8 cellular contexts compared by ENCODE assay signal in the genomic region with DNA sequence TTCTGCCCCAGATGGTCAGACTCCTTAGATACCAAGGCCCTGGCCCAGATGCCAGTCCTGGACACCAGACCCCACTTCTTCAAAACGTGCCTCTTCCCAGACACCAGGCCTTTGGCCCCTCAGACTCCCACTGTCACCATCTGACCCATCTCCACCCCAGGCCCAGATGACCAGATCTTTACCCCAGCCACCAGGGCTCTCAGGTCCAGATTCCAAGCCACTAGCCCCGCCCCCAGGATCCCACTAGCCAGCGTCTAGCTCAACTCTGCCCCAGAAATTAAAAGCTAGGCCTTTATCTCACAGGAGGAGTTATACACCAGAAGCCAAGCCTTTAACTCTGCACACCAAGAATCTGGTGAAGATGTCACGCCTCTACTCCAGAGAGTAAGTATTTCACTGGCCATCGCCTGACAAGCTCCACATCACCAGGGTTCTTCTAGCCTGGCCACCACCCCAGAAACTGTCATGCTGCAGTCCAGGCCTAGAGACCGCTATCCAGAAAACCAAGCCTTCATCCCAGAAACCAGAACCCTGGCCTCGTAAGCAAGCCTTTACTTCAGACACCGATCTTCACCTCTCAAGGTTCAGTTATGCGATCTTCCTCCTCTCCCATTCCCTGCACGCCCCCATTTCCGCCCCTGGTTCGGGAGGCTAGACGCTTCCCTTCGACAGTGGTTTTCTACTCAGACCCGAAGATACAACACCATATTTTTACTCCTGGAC. TPM values are rescaled to one million over a fixed set of nuclear protein-coding genes. Genes with fewer than 3 reads are reported as not detected.
A peak's percentile ranks its signal among the peaks of the same experiment; 100 is the strongest.
DNase-seq lines count a peak whose midpoint lies in the region; ATAC-seq and TF ChIP-seq lines count a peak whose summit lies in the region.

No MANE protein-coding gene starts in this region.

- H3K9ac ChIP-seq in NT2/D1 (ENCODE audit: insufficient read length, low read depth) (peak overlapping the region; percentile 93), neural cell (ENCODE audit: low read length) (peak overlapping the region; percentile 85)

- H3K79me2 ChIP-seq in neural cell (replicated peaks; ENCODE audit: insufficient read depth, low read length), result peaks cover 33% of the 10 kb centered on the region

- H4K20me1 ChIP-seq in neural cell (ENCODE audit: insufficient read depth), result no peaks in the 10 kb centered on the region

- H3K27me3 ChIP-seq in NT2/D1 (ENCODE audit: insufficient read depth, insufficient read length), result peaks cover 4% of the 10 kb centered on the region
- H3K27me3 ChIP-seq in neural cell (ENCODE audit: insufficient read depth, low read depth, low read length), result no peaks in the 10 kb centered on the region

- H3K9me3 ChIP-seq in NT2/D1 (ENCODE audit: insufficient read depth, low read length) (no peaks in the 10 kb centered on the region), neural cell (ENCODE audit: low read length) (no peaks in the 10 kb centered on the region)

- TF ChIP-seq CTCF in C4-2B (conservative IDR thresholded peaks at IDR 0.05) (no peak), neural cell (IDR thresholded peaks at IDR 0.05; ENCODE audit: poor library complexity, severe bottlenecking) (no peak)

- H3K27ac ChIP-seq in C4-2B, result peak overlapping the region; percentile 75
- peak overlapping the region; percentile 65 for H3K27ac ChIP-seq in neural cell (ENCODE audit: low read length)

- H3K4me3 ChIP-seq in NT2/D1 (ENCODE audit: insufficient read length, low read depth), result peak overlapping the region; percentile 96
- peak overlapping the region; percentile 76 for H3K4me3 ChIP-seq in neural cell (ENCODE audit: low read length)

- no peak for TF ChIP-seq EP300 in neural cell (conservative IDR thresholded peaks at IDR 0.05; ENCODE audit: poor library complexity, severe bottlenecking)

- H3K27me3 Mint-ChIP-seq in effector memory CD8-positive, alpha-beta T cell, result no peaks in the 10 kb centered on the region

- peaks cover 65% of the 10 kb centered on the region for H3K36me3 ChIP-seq in NT2/D1 (ENCODE audit: insufficient read depth, insufficient read length, low read length)
- no peaks in the 10 kb centered on the region for H3K36me3 ChIP-seq in neural cell (ENCODE audit: insufficient read depth, low read length)

- TF ChIP-seq RAD21 in neural cell (conservative IDR thresholded peaks at IDR 0.05), result no peak

- no peaks in the 10 kb centered on the region for H3K9me2 ChIP-seq in neural cell (ENCODE audit: insufficient read depth, low read length)

- H3K4me3 Mint-ChIP-seq in effector memory CD8-positive, alpha-beta T cell, result peak overlapping the region; percentile 94 to 95

- peaks cover 28 to 31% of the 10 kb centered on the region in 2 donors for H3K4me1 Mint-ChIP-seq in effector memory CD8-positive, alpha-beta T cell (ENCODE audit: low read depth in 2 of 2)

- no peak overlapping the region for H2AFZ ChIP-seq in neural cell (ENCODE audit: low read depth, low read length)

- no peak for DNase-seq in NT2/D1 (ENCODE audit: low read depth, low spot score)
- no peak for DNase-seq in effector memory CD8-positive, alpha-beta T cell
- DNase-seq in NCI-H748 (lab: John Stamatoyannopoulos, UW; ENCODE audit: unreplicated experiment), result no peak
- DNase-seq in amniotic stem cell (lab: John Stamatoyannopoulos, UW), result no peak
- no peak for DNase-seq in NCI-H1694 treated with DMSO at 0.1 percent for 48 hours (lab: John Stamatoyannopoulos, UW)
- no peak for DNase-seq in NCI-H2107 (lab: John Stamatoyannopoulos, UW)

- peak overlapping the region; percentile 72 for H3K4me2 ChIP-seq in neural cell (ENCODE audit: low read length)

- ATAC-seq in effector memory CD8-positive, alpha-beta T cell (replicated peaks), result no peak

- H3K36me3 Mint-ChIP-seq in effector memory CD8-positive, alpha-beta T cell (ENCODE audit: insufficient read depth), result peaks cover 63% of the 10 kb centered on the region

- no peaks in the 10 kb centered on the region for H3K9me3 Mint-ChIP-seq in effector memory CD8-positive, alpha-beta T cell

- H3K27ac Mint-ChIP-seq in effector memory CD8-positive, alpha-beta T cell, result peak overlapping the region; percentile 99 to 100

- H3F3A ChIP-seq in neural cell (ENCODE audit: insufficient read depth, low read length, poor library complexity, severe bottlenecking), result no peaks in the 10 kb centered on the region

- H3K4me1 ChIP-seq in NT2/D1 (ENCODE audit: insufficient read depth, insufficient read length), result peaks cover 6% of the 10 kb centered on the region

TF ChIP-seq in neural cell, 6 proteins besides CTCF, POLR2A, EP300 and RAD21:
- no peak for TF ChIP-seq POLR2AphosphoS5 (IDR thresholded peaks at IDR 0.05)

RNA-seq across cellular contexts. Expression of a gene that starts 0.6 kb away (rescaled TPM):
- polyA plus RNA-seq in neural cell, result 19.6 and 20.8 TPM in 2 replicates
- polyA minus RNA-seq in neural cell, result 21.9 and 26.1 TPM in 2 replicates

RNA-seq across cellular contexts. Expression of a gene that starts 0.8 kb away (rescaled TPM):
- polyA plus RNA-seq in neural cell, result 84.6 and 105 TPM in 2 replicates
- polyA minus RNA-seq in neural cell, result 15.2 and 18.7 TPM in 2 replicates

RNA-seq across cellular contexts. Expression of a gene that starts 4.8 kb away (rescaled TPM):
- polyA plus RNA-seq in neural cell, result not detected in 2 replicates
- polyA minus RNA-seq in neural cell, result not detected in 2 replicates

RNA-seq across cellular contexts. Expression of a gene that starts 8.2 kb away (rescaled TPM):
- polyA plus RNA-seq in neural cell, result 1.7 and 7.8 TPM in 2 replicates
- 3.8 and 5.4 TPM in 2 replicates for polyA minus RNA-seq in neural cell

RNA-seq across cellular contexts. Expression of a gene that starts 33.1 kb away (rescaled TPM):
- polyA plus RNA-seq in neural cell, result 17.0 and 22.5 TPM in 2 replicates
- polyA minus RNA-seq in neural cell, result 22.2 and 24.1 TPM in 2 replicates
